8 cellular contexts compared by ENCODE assay signal in the genomic region with DNA sequence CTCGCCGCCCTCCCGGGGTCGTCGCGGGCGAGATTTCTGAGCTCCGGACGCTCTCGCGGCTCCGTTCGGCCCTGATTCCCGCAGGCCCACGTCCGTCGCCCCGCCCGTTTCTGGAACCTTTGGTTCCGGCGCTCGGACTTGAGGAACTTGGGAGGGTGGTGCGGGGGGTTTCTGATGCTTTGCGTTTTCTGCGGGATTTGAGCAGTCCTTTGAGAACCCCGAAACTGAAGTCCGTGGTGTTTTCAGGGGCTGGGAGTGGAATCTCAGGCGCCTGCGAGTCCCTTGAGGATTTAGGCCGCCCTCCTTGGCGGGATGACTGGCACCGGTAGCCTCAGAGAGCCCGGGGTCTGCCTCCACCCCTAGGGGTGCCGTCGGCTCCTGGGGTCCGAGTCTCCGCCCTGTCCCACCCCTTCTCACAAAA. TPM values are rescaled to one million over a fixed set of nuclear protein-coding genes. Genes with fewer than 3 reads are reported as not detected.
DNase-seq lines count a peak whose midpoint lies in the region; ATAC-seq and TF ChIP-seq lines count a peak whose summit lies in the region.

No MANE protein-coding gene starts in this region.

- H3K4me1 Mint-ChIP-seq in stimulated activated effector memory CD8-positive, alpha-beta T cell treated with anti-CD3 and anti-CD28 coated beads, Interleukin-12 subunit alpha, Interleukin-12 subunit beta, amount 100 ng/mL, for 72 hours: peaks cover 10% of the 10 kb centered on the region

- no peaks in the 10 kb centered on the region for H3K36me3 ChIP-seq in ascending aorta

- H3K36me3 Mint-ChIP-seq in stimulated activated effector memory CD8-positive, alpha-beta T cell treated with anti-CD3 and anti-CD28 coated beads, Interleukin-12 subunit alpha, Interleukin-12 subunit beta, amount 100 ng/mL, for 72 hours: no peaks in the 10 kb centered on the region

- H3K27me3 ChIP-seq in ascending aorta: no peaks in the 10 kb centered on the region

- peak overlapping the region; percentile 70 to 71 for H3K4me3 ChIP-seq in ascending aorta

- H3K27ac ChIP-seq in ascending aorta: peak overlapping the region; percentile 65 to 71

- H3K9me3 ChIP-seq in ascending aorta: no peaks in the 10 kb centered on the region

- TF ChIP-seq CTCF in ascending aorta (IDR thresholded peaks at IDR 0.05): no peak

- peak overlapping the region; percentile 64 for H3K4me3 Mint-ChIP-seq in stimulated activated effector memory CD8-positive, alpha-beta T cell treated with anti-CD3 and anti-CD28 coated beads, Interleukin-12 subunit alpha, Interleukin-12 subunit beta, amount 100 ng/mL, for 72 hours

- intact Hi-C loops in ascending aorta (cut with DNase I): loop anchor here (2.0 kb wide), 1 partner anchor 116 kb away; the partner anchor contains the start of gene KRCC1

- H3K4me1 ChIP-seq in ascending aorta: peaks cover 0 to 3% of the 10 kb centered on the region in 2 donors

- H3K27ac Mint-ChIP-seq in stimulated activated effector memory CD8-positive, alpha-beta T cell treated with anti-CD3 and anti-CD28 coated beads, Interleukin-12 subunit alpha, Interleukin-12 subunit beta, amount 100 ng/mL, for 72 hours: peak overlapping the region; percentile 89

- H3K9me3 Mint-ChIP-seq in stimulated activated effector memory CD8-positive, alpha-beta T cell treated with anti-CD3 and anti-CD28 coated beads, Interleukin-12 subunit alpha, Interleukin-12 subunit beta, amount 100 ng/mL, for 72 hours: no peaks in the 10 kb centered on the region

- no peak for ATAC-seq in stimulated activated effector memory CD8-positive, alpha-beta T cell treated with anti-CD3 and anti-CD28 coated beads, Interleukin-12 subunit alpha, Interleukin-12 subunit beta, amount 100 ng/mL, for 72 hours
- ATAC-seq in HG02678 (IDR thresholded peaks at IDR 0.05; ENCODE audit: unreplicated experiment) (no peak), GM21786 (IDR thresholded peaks at IDR 0.05; ENCODE audit: unreplicated experiment) (no peak), HG02642 (IDR thresholded peaks at IDR 0.05; ENCODE audit: poor library complexity, unreplicated experiment) (no peak)

- DNase-seq in activated CD8-positive, alpha-beta memory T cell treated with anti-CD3 and anti-CD28 coated beads for 24 hours: peak; percentile 63
- DNase-seq in activated CD8-positive, alpha-beta memory T cell treated with anti-CD3 and anti-CD28 coated beads, Interleukin-2, amount 50 U/mL, for 4 hours: no peak
- DNase-seq in ascending aorta (ENCODE audit: low spot score in 2 of 2) (no peak), iPS-NIHi11 (ENCODE audit: low spot score) (peak; percentile 69)
- DNase-seq in stimulated activated effector memory CD8-positive, alpha-beta T cell treated with anti-CD3 and anti-CD28 coated beads, Interleukin-12 subunit alpha, Interleukin-12 subunit beta, amount 100 ng/mL, for 72 hours (ENCODE audit: low spot score in 2 of 2): peak in 1 of 2 donors; percentile 45

RNA-seq across cellular contexts. Expression of gene THNSL2, which starts 0.3 kb away (rescaled TPM):
- total RNA-seq in ascending aorta: 13.8 TPM

RNA-seq across cellular contexts. Expression of gene FABP1, which starts 42.6 kb away (rescaled TPM):
- total RNA-seq in ascending aorta: not detected

Comparison
In these comparisons a context has a peak if more than half of its experiments do, and no peak if none do; other contexts are left out.
1. DNase-seq: peak in activated CD8-positive, alpha-beta memory T cell treated with anti-CD3 and anti-CD28 coated beads for 24 hours (single experiment) and iPS-NIHi11 (single experiment); none in activated CD8-positive, alpha-beta memory T cell treated with anti-CD3 and anti-CD28 coated beads, Interleukin-2, amount 50 U/mL, for 4 hours (single experiment) and ascending aorta (0 of 2).